ENCODE assay signal across 1 cellular context in the genomic region with DNA sequence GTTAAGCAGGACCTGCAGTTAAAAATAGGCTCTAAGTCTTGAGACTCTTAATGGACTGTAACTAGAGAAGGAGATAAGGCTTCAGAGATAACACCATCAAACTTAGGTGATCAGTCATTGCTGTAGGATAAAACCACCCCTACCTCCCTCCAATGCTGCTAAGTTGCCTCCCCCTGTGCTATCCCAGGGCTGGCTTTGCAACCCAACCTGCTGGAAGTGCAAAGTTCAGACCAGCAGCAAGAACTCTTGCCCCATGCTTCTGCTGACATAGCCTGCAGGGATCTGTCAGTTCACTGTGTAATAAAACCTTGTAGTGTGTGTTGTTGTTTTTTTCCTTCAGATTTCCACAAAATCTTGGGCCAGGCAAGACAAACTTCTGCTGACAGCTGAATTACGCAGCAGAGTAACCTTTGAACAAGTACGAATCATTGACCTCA.
TF ChIP-seq lines count a peak whose summit lies in the region.

No MANE protein-coding gene starts in this region.

TF ChIP-seq in liver, 16 proteins besides CTCF, POLR2A, EP300 and RAD21 (continued from another document):
- no peak for TF ChIP-seq MAX (IDR thresholded peaks at IDR 0.05)
- peak; percentile 59 for TF ChIP-seq HNF4G (IDR thresholded peaks at IDR 0.05)
- no peak for TF ChIP-seq FOXA2 (IDR thresholded peaks at IDR 0.05)
- no peak for TF ChIP-seq EGR1 (IDR thresholded peaks at IDR 0.05; ENCODE audit: low read depth in 2 of 2)
- TF ChIP-seq GABPA (IDR thresholded peaks at IDR 0.05 in 1 of 2, conservative IDR thresholded peaks at IDR 0.05 in 1 of 2): no peak
- peak in 1 of 2 donors; percentile 23 for TF ChIP-seq RXRA (IDR thresholded peaks at IDR 0.05)
- TF ChIP-seq, protein P1, sequence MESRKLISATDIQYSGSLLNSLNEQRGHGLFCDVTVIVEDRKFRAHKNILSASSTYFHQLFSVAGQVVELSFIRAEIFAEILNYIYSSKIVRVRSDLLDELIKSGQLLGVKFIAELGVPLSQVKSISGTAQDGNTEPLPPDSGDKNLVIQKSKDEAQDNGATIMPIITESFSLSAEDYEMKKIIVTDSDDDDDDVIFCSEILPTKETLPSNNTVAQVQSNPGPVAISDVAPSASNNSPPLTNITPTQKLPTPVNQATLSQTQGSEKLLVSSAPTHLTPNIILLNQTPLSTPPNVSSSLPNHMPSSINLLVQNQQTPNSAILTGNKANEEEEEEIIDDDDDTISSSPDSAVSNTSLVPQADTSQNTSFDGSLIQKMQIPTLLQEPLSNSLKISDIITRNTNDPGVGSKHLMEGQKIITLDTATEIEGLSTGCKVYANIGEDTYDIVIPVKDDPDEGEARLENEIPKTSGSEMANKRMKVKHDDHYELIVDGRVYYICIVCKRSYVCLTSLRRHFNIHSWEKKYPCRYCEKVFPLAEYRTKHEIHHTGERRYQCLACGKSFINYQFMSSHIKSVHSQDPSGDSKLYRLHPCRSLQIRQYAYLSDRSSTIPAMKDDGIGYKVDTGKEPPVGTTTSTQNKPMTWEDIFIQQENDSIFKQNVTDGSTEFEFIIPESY (IDR thresholded peaks at IDR 0.05): no peak
- TF ChIP-seq JUND (IDR thresholded peaks at IDR 0.05): no peak
- TF ChIP-seq, protein P2, sequence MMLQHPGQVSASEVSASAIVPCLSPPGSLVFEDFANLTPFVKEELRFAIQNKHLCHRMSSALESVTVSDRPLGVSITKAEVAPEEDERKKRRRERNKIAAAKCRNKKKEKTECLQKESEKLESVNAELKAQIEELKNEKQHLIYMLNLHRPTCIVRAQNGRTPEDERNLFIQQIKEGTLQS (IDR thresholded peaks at IDR 0.05): no peak
